ENCODE assay signal across 18 cellular contexts in genomic region chr11:19987243-19987870, GRCh38.
DNase-seq lines count a peak whose midpoint lies in the region; ATAC-seq, FAIRE-seq and TF ChIP-seq lines count a peak whose summit lies in the region.
"Had no signal": no experiment of that assay in that cellular context is flagged by ENCODE, and none has a peak within 500 bp of the region (broad histone marks: within the 10 kb centered on the region; RNA-seq: fewer than 3 reads in every experiment).

No MANE protein-coding gene starts in this region.

- ATAC-seq in activated CD8-positive, alpha-beta T cell treated with anti-CD3 and anti-CD28 coated beads for 36 hours = no peak
- no peak for ATAC-seq in effector memory CD8-positive, alpha-beta T cell (replicated peaks)
- ATAC-seq: activated CD8-positive, alpha-beta T cell treated with anti-CD3 and anti-CD28 coated beads, Interleukin-2, amount 10 ng/mL, durations not matched to agents 7 days and 5 days; stimulated activated effector memory CD8-positive, alpha-beta T cell treated with anti-CD3 and anti-CD28 coated beads, Interleukin-12 subunit alpha, Interleukin-12 subunit beta, amount 100 ng/mL, for 72 hours had no signal

- H3F3A ChIP-seq in smooth muscle cell (ENCODE audit: low read depth) = peaks cover 27% of the 10 kb centered on the region

- no peaks in the 10 kb centered on the region for H3K27me3 ChIP-seq in smooth muscle cell (ENCODE audit: low read depth)
- H3K27me3 ChIP-seq: neural progenitor cell, SJSA1 had no signal

- H3K79me2 ChIP-seq in smooth muscle cell (ENCODE audit: low read depth) = no peaks in the 10 kb centered on the region

- intact Hi-C loops in activated CD8-positive, alpha-beta T cell treated with anti-CD3 and anti-CD28 coated beads for 36 hours (cut with micrococcal nuclease) = no loop called here
- intact Hi-C loops in Calu3 (cut with micrococcal nuclease; ENCODE audit: unreplicated experiment) = no loop called here

- no peak overlapping the region for H3K4me3 ChIP-seq in smooth muscle cell
- H3K4me3 ChIP-seq: neural progenitor cell, SJSA1 had no signal

- H3K27me3 Mint-ChIP-seq in activated CD8-positive, alpha-beta T cell treated with anti-CD3 and anti-CD28 coated beads for 36 hours = no peaks in the 10 kb centered on the region
- H3K27me3 Mint-ChIP-seq in Calu3 (ENCODE audit: unreplicated experiment) = no peaks in the 10 kb centered on the region
- H3K27me3 Mint-ChIP-seq in effector memory CD8-positive, alpha-beta T cell = peaks cover 6 to 7% of the 10 kb centered on the region in 2 donors

- DNase-seq in NCI-H526 (lab: John Stamatoyannopoulos, UW) (peak; percentile 66 to 73), smooth muscle cell (lab: John Stamatoyannopoulos, UW; ENCODE audit: unreplicated experiment) (no peak), NCI-H748 (lab: John Stamatoyannopoulos, UW; ENCODE audit: unreplicated experiment) (no peak), Calu3 (no peak)
- no peak for DNase-seq in activated CD8-positive, alpha-beta T cell treated with anti-CD3 and anti-CD28 coated beads for 36 hours
- no peak for DNase-seq in effector memory CD8-positive, alpha-beta T cell
- DNase-seq: activated CD8-positive, alpha-beta T cell treated with anti-CD3 and anti-CD28 coated beads, Interleukin-2, amount 10 ng/mL, durations not matched to agents 7 days and 5 days; DMS153; glutamatergic neuron; HCEC 1CT; KBM-7 had no signal

- H3K27ac Mint-ChIP-seq in activated CD8-positive, alpha-beta T cell treated with anti-CD3 and anti-CD28 coated beads for 36 hours = no peak overlapping the region
- no peak overlapping the region for H3K27ac Mint-ChIP-seq in Calu3 (ENCODE audit: unreplicated experiment)
- no peak overlapping the region for H3K27ac Mint-ChIP-seq in effector memory CD8-positive, alpha-beta T cell
- H3K27ac Mint-ChIP-seq: activated CD8-positive, alpha-beta T cell treated with anti-CD3 and anti-CD28 coated beads, Interleukin-2, amount 10 ng/mL, durations not matched to agents 7 days and 5 days; neural progenitor cell; stimulated activated effector memory CD8-positive, alpha-beta T cell treated with anti-CD3 and anti-CD28 coated beads, Interleukin-12 subunit alpha, Interleukin-12 subunit beta, amount 100 ng/mL, for 72 hours had no signal

- no peak for TF ChIP-seq CTCF in smooth muscle cell (IDR thresholded peaks at IDR 0.05; ENCODE audit: borderline replicate concordance, insufficient read depth, poor library complexity, severe bottlenecking)
- TF ChIP-seq CTCF in activated CD8-positive, alpha-beta T cell treated with anti-CD3 and anti-CD28 coated beads for 36 hours (IDR thresholded peaks at IDR 0.05) = no peak
- no peak for TF ChIP-seq CTCF in Calu3 (IDR thresholded peaks at IDR 0.05; ENCODE audit: unreplicated experiment)

- 31% methylated on average over 4 of the region's 4 CpGs for WGBS in smooth muscle cell (ENCODE audit: low lambda C conversion rate)

- no peak overlapping the region for H3K4me3 Mint-ChIP-seq in activated CD8-positive, alpha-beta T cell treated with anti-CD3 and anti-CD28 coated beads for 36 hours
- H3K4me3 Mint-ChIP-seq in Calu3 (ENCODE audit: low read depth, unreplicated experiment) = no peak overlapping the region
- no peak overlapping the region for H3K4me3 Mint-ChIP-seq in effector memory CD8-positive, alpha-beta T cell
- H3K4me3 Mint-ChIP-seq: activated CD8-positive, alpha-beta T cell treated with anti-CD3 and anti-CD28 coated beads, Interleukin-2, amount 10 ng/mL, durations not matched to agents 7 days and 5 days; neural progenitor cell; stimulated activated effector memory CD8-positive, alpha-beta T cell treated with anti-CD3 and anti-CD28 coated beads, Interleukin-12 subunit alpha, Interleukin-12 subunit beta, amount 100 ng/mL, for 72 hours had no signal

- H3K9me3 Mint-ChIP-seq in activated CD8-positive, alpha-beta T cell treated with anti-CD3 and anti-CD28 coated beads for 36 hours = no peaks in the 10 kb centered on the region
- H3K9me3 Mint-ChIP-seq in Calu3 (ENCODE audit: low read depth, unreplicated experiment) = no peaks in the 10 kb centered on the region
- no peaks in the 10 kb centered on the region for H3K9me3 Mint-ChIP-seq in effector memory CD8-positive, alpha-beta T cell
- H3K9me3 Mint-ChIP-seq: neural progenitor cell; stimulated activated effector memory CD8-positive, alpha-beta T cell treated with anti-CD3 and anti-CD28 coated beads, Interleukin-12 subunit alpha, Interleukin-12 subunit beta, amount 100 ng/mL, for 72 hours had no signal

- H2AFZ ChIP-seq in smooth muscle cell (ENCODE audit: low read depth) = peak overlapping the region; percentile 57
- H2AFZ ChIP-seq: neural progenitor cell had no signal

- no TSS peak for BruUV-seq in Calu3 (replicated peaks; lab: Mats Ljungman, UMichigan)

- H3K36me3 Mint-ChIP-seq in activated CD8-positive, alpha-beta T cell treated with anti-CD3 and anti-CD28 coated beads for 36 hours (ENCODE audit: low read depth) = no peaks in the 10 kb centered on the region
- H3K36me3 Mint-ChIP-seq in Calu3 (ENCODE audit: insufficient read depth, unreplicated experiment) = peaks cover 13% of the 10 kb centered on the region
- no peaks in the 10 kb centered on the region for H3K36me3 Mint-ChIP-seq in effector memory CD8-positive, alpha-beta T cell (ENCODE audit: insufficient read depth)
- H3K36me3 Mint-ChIP-seq: stimulated activated effector memory CD8-positive, alpha-beta T cell treated with anti-CD3 and anti-CD28 coated beads, Interleukin-12 subunit alpha, Interleukin-12 subunit beta, amount 100 ng/mL, for 72 hours had no signal

- no peaks in the 10 kb centered on the region for H4K20me1 ChIP-seq in smooth muscle cell (ENCODE audit: low read depth)

- peak overlapping the region; percentile 63 for H3K4me2 ChIP-seq in smooth muscle cell

- CTCF ChIA-PET in activated CD8-positive, alpha-beta T cell treated with anti-CD3 and anti-CD28 coated beads for 36 hours (lab: Charles Lee) = interaction anchor here (1.8 kb wide), 1 partner anchor 36 kb away, joined by 4 read pairs; no protein-coding TSS in a partner anchor
- CTCF ChIA-PET in Calu3 (lab: Charles Lee) = interaction anchor here (0.6 kb wide), 1 partner anchor 59 kb away, joined by 7 read pairs; no protein-coding TSS in a partner anchor

- H3K9me3 ChIP-seq in smooth muscle cell (replicated peaks; ENCODE audit: low read depth) = no peaks in the 10 kb centered on the region
- H3K9me3 ChIP-seq: SJSA1 had no signal

- H3K4me1 Mint-ChIP-seq in activated CD8-positive, alpha-beta T cell treated with anti-CD3 and anti-CD28 coated beads for 36 hours (ENCODE audit: low read depth) = no peaks in the 10 kb centered on the region
- peaks cover 42% of the 10 kb centered on the region for H3K4me1 Mint-ChIP-seq in Calu3 (ENCODE audit: low read depth, unreplicated experiment)
- no peaks in the 10 kb centered on the region for H3K4me1 Mint-ChIP-seq in effector memory CD8-positive, alpha-beta T cell (ENCODE audit: low read depth in 2 of 2)
- H3K4me1 Mint-ChIP-seq: stimulated activated effector memory CD8-positive, alpha-beta T cell treated with anti-CD3 and anti-CD28 coated beads, Interleukin-12 subunit alpha, Interleukin-12 subunit beta, amount 100 ng/mL, for 72 hours had no signal

- H3K36me3 ChIP-seq in smooth muscle cell (ENCODE audit: low read depth) = no peaks in the 10 kb centered on the region
- H3K36me3 ChIP-seq: neural progenitor cell, SJSA1 had no signal

- H3K4me1 ChIP-seq in smooth muscle cell (ENCODE audit: low read depth) = peaks cover 29% of the 10 kb centered on the region
- H3K4me1 ChIP-seq: SJSA1 had no signal

- peak overlapping the region; percentile 4 for H3K9ac ChIP-seq in smooth muscle cell (ENCODE audit: low read depth)
- H3K9ac ChIP-seq: neural progenitor cell had no signal

- FAIRE-seq in islet of Langerhans (lab: Jason Lieb, UNC) = peak; percentile 93
- FAIRE-seq: bronchial epithelial cell, TTC549 had no signal

- POLR2A ChIA-PET in activated CD8-positive, alpha-beta T cell treated with anti-CD3 and anti-CD28 coated beads for 36 hours (lab: Charles Lee) = interaction anchor here (1.2 kb wide), 1 partner anchor 25 kb away, joined by 3 read pairs; no protein-coding TSS in a partner anchor

- H3K27ac ChIP-seq in cingulate gyrus (ENCODE audit: low read depth, low read length) = peak overlapping the region; percentile 33
- H3K27ac ChIP-seq in smooth muscle cell (ENCODE audit: low read depth) = peak overlapping the region; percentile 66
- H3K27ac ChIP-seq: neural progenitor cell, SJSA1 had no signal

Comparison
In these comparisons a context has a peak if more than half of its experiments do, and no peak if none do; other contexts are left out.
1. DNase-seq: peak in NCI-H526 (2 of 2); none in smooth muscle cell (single experiment), NCI-H748 (single experiment), activated CD8-positive, alpha-beta T cell treated with anti-CD3 and anti-CD28 coated beads for 36 hours (single experiment), Calu3 (single experiment) and effector memory CD8-positive, alpha-beta T cell (0 of 3).